ENCODE assay signal across 19 cellular contexts in genomic region chr4:158964114-158964727, GRCh38.
DNase-seq lines count a peak whose midpoint lies in the region; ATAC-seq, FAIRE-seq and TF ChIP-seq lines count a peak whose summit lies in the region.
"Had no signal": no experiment of that assay in that cellular context is flagged by ENCODE, and none has a peak within 500 bp of the region (broad histone marks: within the 10 kb centered on the region; RNA-seq: fewer than 3 reads in every experiment).

No MANE protein-coding gene starts in this region.

- H3K27me3 ChIP-seq in H9 (ENCODE audit: insufficient read depth, low read length) (no peaks in the 10 kb centered on the region), mammary epithelial cell (ENCODE audit: insufficient read depth, low read length) (no peaks in the 10 kb centered on the region)
- H3K27me3 ChIP-seq: SJSA1 had no signal

- 0 out of 7 replicates have a peak, but pooled peaks cover 0 to 7% (median 0%) of the 10 kb centered on the region in 3 experiments for H3K36me3 Mint-ChIP-seq in H9 (ENCODE audit: insufficient read depth in 1 of 3, low read depth in 3 of 3)

- H2AFZ ChIP-seq in H9 (ENCODE audit: low read length) (no peak overlapping the region), mammary epithelial cell (ENCODE audit: low read depth, low read length) (no peak overlapping the region)
- H2AFZ ChIP-seq: PC-9 had no signal

- WGBS in H9 (ENCODE audit: extremely low coverage, insufficient read length, low lambda C conversion rate) = no CpG with 5 or more reads among the region's 5 CpGs
- whole genome bisulfite sequencing in mammary epithelial cell (ENCODE audit: low coverage, missing lambda C conversion rate) = 88% methylated on average over 5 of the region's 5 CpGs

- intact Hi-C loops in mammary epithelial cell (cut with micrococcal nuclease) = no loop called here

- H3K56ac ChIP-seq in H9 (ENCODE audit: insufficient read length, low read depth, low read length) = no peak overlapping the region

- H4K20me1 ChIP-seq in H9 (ENCODE audit: control insufficient read depth, insufficient read depth, insufficient read length) = no peaks in the 10 kb centered on the region
- no peaks in the 10 kb centered on the region for H4K20me1 ChIP-seq in mammary epithelial cell (ENCODE audit: insufficient read depth, low read length)

- CTCF ChIA-PET in mammary epithelial cell (lab: Charles Lee; ENCODE audit: low non-redundant PET) = no interaction called here

- no peaks in the 10 kb centered on the region for H3K79me1 ChIP-seq in H9 (ENCODE audit: insufficient read depth, low read depth, low read length, poor library complexity, severe bottlenecking)

- no peak overlapping the region for H3T11ph ChIP-seq in H9 (ENCODE audit: low read length)

- in situ Hi-C loops in mammary epithelial cell (cut with MboI; ENCODE audit: low sequenced_read_pairs in 2 of 2) = no loop called here

- H3K23me2 ChIP-seq in H9 (ENCODE audit: insufficient read length, low read depth, low read length, poor library complexity, severe bottlenecking) = no peaks in the 10 kb centered on the region

- H3K27me3 Mint-ChIP-seq in H9 (ENCODE audit: low read depth) = no peaks in the 10 kb centered on the region

- no peak overlapping the region for H3K14ac ChIP-seq in H9 (ENCODE audit: insufficient read depth, low read length)

- peak; percentile 12 for FAIRE-seq in GM18507 (lab: Jason Lieb, UNC)

- dilution Hi-C loops in mammary epithelial cell (cut with HindIII; ENCODE audit: low sequenced_read_pairs) = no loop called here

- H3K36me3 ChIP-seq in mammary epithelial cell (ENCODE audit: insufficient read depth, low read length) = no peaks in the 10 kb centered on the region
- H3K36me3 ChIP-seq: SJSA1 had no signal

- no peak overlapping the region for H3K23ac ChIP-seq in H9 (ENCODE audit: insufficient read length, low read depth, low read length)

- no peak overlapping the region for H2BK5ac ChIP-seq in H9 (ENCODE audit: insufficient read length, low read length)

- peak overlapping the region; percentile 90 for H2BK20ac ChIP-seq in H9 (ENCODE audit: low read depth, low read length, poor library complexity, severe bottlenecking)

- peaks cover 35 to 56% of the 10 kb centered on the region in 2 experiments for H3K4me1 Mint-ChIP-seq in H9

- H4K91ac ChIP-seq in H9 (ENCODE audit: insufficient read length, low read depth, low read length) = no peak overlapping the region

- no peak overlapping the region for H3K4me3 ChIP-seq in mammary epithelial cell (replicated peaks in 1 of 3; ENCODE audit: insufficient read depth in 1 of 3, low read depth in 2 of 3, low read length in 3 of 3)
- H3K4me3 ChIP-seq: PC-9, SJSA1 had no signal

- DNase-seq in GM18507 (ENCODE audit: extremely low spot score, insufficient read length, low read depth) (no peak), H9 (no peak), RPMI8226 (peak; percentile 2), globus pallidus (ENCODE audit: low spot score) (peak; percentile 12), NCI-H524 (lab: John Stamatoyannopoulos, UW) (no peak), mammary epithelial cell (no peak)
- DNase-seq in stimulated activated CD4-positive, alpha-beta T cell treated with anti-CD3 and anti-CD28 coated beads, Interleukin-1b, Interleukin-23, amount 100 ng/mL, for 48 hours = no peak
- DNase-seq in stimulated activated naive CD8-positive, alpha-beta T cell treated with anti-CD3 and anti-CD28 coated beads, Interleukin-15, Interleukin-2, amounts not matched to agents 100 U/mL and 50 U/mL, for 24 hours = no peak
- DNase-seq: ACHN, DND-41, NCI-H1105, NCI-H1694, NCI-H2081 treated with DMSO at 0.1 percent for 48 hours, NCI-H446 treated with DMSO at 0.1 percent for 48 hours, NCI-H748 treated with DMSO at 0.1 percent for 48 hours, PC-9 had no signal

- H3K4ac ChIP-seq in H9 (ENCODE audit: low read depth, low read length) = no peak overlapping the region

- no peak overlapping the region for H2BK15ac ChIP-seq in H9 (ENCODE audit: low read depth, low read length)

- H3K9me3 ChIP-seq in H9 (ENCODE audit: control insufficient read depth, low read depth, low read length) (no peaks in the 10 kb centered on the region), mammary epithelial cell (replicated peaks; ENCODE audit: insufficient read depth, low read length) (no peaks in the 10 kb centered on the region)
- H3K9me3 ChIP-seq: SJSA1 had no signal

- H2AK5ac ChIP-seq in H9 (ENCODE audit: insufficient read length, low read length) = no peak overlapping the region

- H3K27ac ChIP-seq in H9 (ENCODE audit: insufficient read length, low read depth, low read length) (no peak overlapping the region), mammary epithelial cell (ENCODE audit: insufficient read depth, low read depth, low read length) (no peak overlapping the region)
- H3K27ac ChIP-seq: C4-2B, PC-9, SJSA1 had no signal

- no TSS peak for BruUV-seq in mammary epithelial cell (replicated peaks; lab: Mats Ljungman, UMichigan)

- no peaks in the 10 kb centered on the region for H3K79me2 ChIP-seq in H9 (ENCODE audit: insufficient read depth, low read length)
- H3K79me2 ChIP-seq in mammary epithelial cell (ENCODE audit: insufficient read depth, low read length) = no peaks in the 10 kb centered on the region

- H3K27ac Mint-ChIP-seq in H9 = peak overlapping the region in 1 of 3 experiments; percentile 78; a peak in 2 of 7 replicates
- H3K27ac Mint-ChIP-seq: T-helper 1 cell treated with Interleukin-12 subunit alpha and Interleukin-12 subunit beta and Interleukin-4 antibody, amounts not matched to agents 30 μg/mL and 1 μg/mL, for 36 hours had no signal

- H3K4me3 Mint-ChIP-seq in H9 = no peak overlapping the region
- H3K4me3 Mint-ChIP-seq: T-helper 1 cell treated with Interleukin-12 subunit alpha and Interleukin-12 subunit beta and Interleukin-4 antibody, amounts not matched to agents 30 μg/mL and 1 μg/mL, for 36 hours had no signal

- TF ChIP-seq CTCF in H9 (conservative IDR thresholded peaks at IDR 0.05) = no peak
- TF ChIP-seq CTCF in mammary epithelial cell (conservative IDR thresholded peaks at IDR 0.05 in 1 of 2, IDR thresholded peaks at IDR 0.05 in 1 of 2; ENCODE audit: extremely low read depth in 1 of 2, insufficient read depth in 1 of 2, low read depth in 1 of 2, low read length in 2 of 2) = no peak

- H2BK120ac ChIP-seq in H9 (ENCODE audit: low read depth, low read length, poor library complexity, severe bottlenecking) = no peak overlapping the region

- no peak overlapping the region for H3K4me2 ChIP-seq in H9 (ENCODE audit: insufficient read depth, insufficient read length, low read length)
- H3K4me2 ChIP-seq in mammary epithelial cell (ENCODE audit: insufficient read depth, low read depth, low read length) = no peak overlapping the region
- H3K4me2 ChIP-seq: PC-9 had no signal

- peaks cover 2% of the 10 kb centered on the region; the same call in 1 of the 2 replicates for H3K4me1 ChIP-seq in H9 (ENCODE audit: insufficient read depth, low read length)
- H3K4me1 ChIP-seq in mammary epithelial cell (ENCODE audit: insufficient read depth, low read length) = peaks cover 4% of the 10 kb centered on the region
- H3K4me1 ChIP-seq: SJSA1 had no signal

- H3K18ac ChIP-seq in H9 (ENCODE audit: insufficient read length, low read depth, low read length) = no peak overlapping the region

- ATAC-seq in stimulated activated naive CD8-positive, alpha-beta T cell treated with anti-CD3 and anti-CD28 coated beads, Interleukin-15, Interleukin-2, amounts not matched to agents 100 U/mL and 50 U/mL, for 24 hours = no peak

- H2BK12ac ChIP-seq in H9 (ENCODE audit: insufficient read length, low read depth, low read length) = no peak overlapping the region

- no peak overlapping the region for H4K8ac ChIP-seq in H9 (replicated peaks; ENCODE audit: insufficient read length, low read depth, low read length)

- H3K9ac ChIP-seq in H9 (ENCODE audit: extremely low read depth, insufficient read length, low read length) (no peak overlapping the region), mammary epithelial cell (ENCODE audit: insufficient read depth, low read length) (no peak overlapping the region)

- 0 out of 5 replicates have a peak, but pooled peaks cover 2 to 5% of the 10 kb centered on the region in 2 experiments for H3K9me3 Mint-ChIP-seq in H9
- H3K9me3 Mint-ChIP-seq: T-helper 1 cell treated with Interleukin-12 subunit alpha and Interleukin-12 subunit beta and Interleukin-4 antibody, amounts not matched to agents 30 μg/mL and 1 μg/mL, for 36 hours had no signal

- no peak overlapping the region for H4K5ac ChIP-seq in H9 (ENCODE audit: insufficient read length, low read depth, low read length)

Comparison
In these comparisons a context has a peak if more than half of its experiments do, and no peak if none do; other contexts are left out.
1. DNase-seq: peak in RPMI8226 (single experiment) and globus pallidus (single experiment); none in GM18507 (single experiment), H9 (single experiment), stimulated activated CD4-positive, alpha-beta T cell treated with anti-CD3 and anti-CD28 coated beads, Interleukin-1b, Interleukin-23, amount 100 ng/mL, for 48 hours (single experiment), NCI-H524 (0 of 2), mammary epithelial cell (single experiment) and stimulated activated naive CD8-positive, alpha-beta T cell treated with anti-CD3 and anti-CD28 coated beads, Interleukin-15, Interleukin-2, amounts not matched to agents 100 U/mL and 50 U/mL, for 24 hours (single experiment).